In genomic region chr2:201964631-201965206, GRCh38 we compare ENCODE assay signal across 13 cellular contexts.
A peak's percentile ranks its signal among the peaks of the same experiment; 100 is the strongest.
DNase-seq lines count a peak whose midpoint lies in the region; ATAC-seq, FAIRE-seq and TF ChIP-seq lines count a peak whose summit lies in the region.
"Had no signal": no experiment of that assay in that cellular context is flagged by ENCODE, and none has a peak within 500 bp of the region (broad histone marks: within the 10 kb centered on the region; RNA-seq: fewer than 3 reads in every experiment).

No MANE protein-coding gene starts in this region.

- H3K36me3 Mint-ChIP-seq in stimulated activated memory B cell treated with anti-CD40 and anti-IgM and Interleukin-4, amounts not matched to agents 10 μg/mL and 1 μg/mL and 100 μg/mL, for 72 hours, result no peaks in the 10 kb centered on the region
- H3K36me3 Mint-ChIP-seq in nephron progenitor cell (ENCODE audit: low read depth), result no peaks in the 10 kb centered on the region

- TF ChIP-seq CTCF in astrocyte of the spinal cord (IDR thresholded peaks at IDR 0.05; ENCODE audit: low read depth, low read length) (no peak), nephron progenitor cell (IDR thresholded peaks at IDR 0.05) (no peak)

- H3K4me3 ChIP-seq in astrocyte of the spinal cord (ENCODE audit: low read depth, low read length), result no peak overlapping the region
- H3K4me3 ChIP-seq: gastroesophageal sphincter, upper lobe of left lung had no signal

- H3K4me3 Mint-ChIP-seq in stimulated activated memory B cell treated with anti-CD40 and anti-IgM and Interleukin-4, amounts not matched to agents 10 μg/mL and 1 μg/mL and 100 μg/mL, for 72 hours, result no peak overlapping the region
- H3K4me3 Mint-ChIP-seq in nephron progenitor cell, result no peak overlapping the region

- H3K27me3 Mint-ChIP-seq in stimulated activated memory B cell treated with anti-CD40 and anti-IgM and Interleukin-4, amounts not matched to agents 10 μg/mL and 1 μg/mL and 100 μg/mL, for 72 hours, result peaks cover under 1% of the 10 kb centered on the region
- peaks cover 16% of the 10 kb centered on the region for H3K27me3 Mint-ChIP-seq in nephron progenitor cell (ENCODE audit: low read depth, poor library complexity)

- H3K9me3 Mint-ChIP-seq in stimulated activated memory B cell treated with anti-CD40 and anti-IgM and Interleukin-4, amounts not matched to agents 10 μg/mL and 1 μg/mL and 100 μg/mL, for 72 hours, result no peaks in the 10 kb centered on the region
- H3K9me3 Mint-ChIP-seq in nephron progenitor cell, result no peaks in the 10 kb centered on the region

- FAIRE-seq in GM19239 (lab: Jason Lieb, UNC), result no peak
- FAIRE-seq: bronchial epithelial cell had no signal

- H3K4me1 Mint-ChIP-seq in stimulated activated memory B cell treated with anti-CD40 and anti-IgM and Interleukin-4, amounts not matched to agents 10 μg/mL and 1 μg/mL and 100 μg/mL, for 72 hours, result no peaks in the 10 kb centered on the region
- H3K4me1 Mint-ChIP-seq in nephron progenitor cell, result peaks cover 83% of the 10 kb centered on the region

- H3K27ac Mint-ChIP-seq in stimulated activated memory B cell treated with anti-CD40 and anti-IgM and Interleukin-4, amounts not matched to agents 10 μg/mL and 1 μg/mL and 100 μg/mL, for 72 hours, result no peak overlapping the region
- H3K27ac Mint-ChIP-seq in nephron progenitor cell, result no peak overlapping the region

- no peak for ATAC-seq in stimulated activated memory B cell treated with anti-CD40 and anti-IgM and Interleukin-4, amounts not matched to agents 10 μg/mL and 1 μg/mL and 100 μg/mL, for 72 hours
- ATAC-seq: gastroesophageal sphincter had no signal

- in situ Hi-C loops in astrocyte of the spinal cord (cut with HindIII; ENCODE audit: low sequenced_read_pairs), result no loop called here

- peak; percentile 12 for DNase-seq in NCI-H345 (lab: John Stamatoyannopoulos, UW)
- no peak for DNase-seq in NCI-H345 treated with DMSO at 0.1 percent for 48 hours (lab: John Stamatoyannopoulos, UW; ENCODE audit: unreplicated experiment)
- DNase-seq in activated CD4-positive, alpha-beta T cell treated with anti-CD3 and anti-CD28 coated beads for 1 hour, result peak; percentile 10
- peak; percentile 74 for DNase-seq in astrocyte of the spinal cord (ENCODE audit: low read depth, low spot score)
- peak; percentile 3 to 48 for DNase-seq in stimulated activated CD4-positive, alpha-beta T cell treated with anti-CD3 and anti-CD28 coated beads, Interleukin-4, amount 100 ng/mL, for 4 hours
- no peak for DNase-seq in GM19239 (ENCODE audit: insufficient read length, low spot score)
- DNase-seq in nephron progenitor cell, result no peak
- DNase-seq: NCI-H526, T-helper 9 cell, upper lobe of left lung had no signal

Comparison
In these comparisons a context has a peak if more than half of its experiments do, and no peak if none do; other contexts are left out.
1. DNase-seq: peak in NCI-H345 (single experiment), activated CD4-positive, alpha-beta T cell treated with anti-CD3 and anti-CD28 coated beads for 1 hour (single experiment), astrocyte of the spinal cord (single experiment) and stimulated activated CD4-positive, alpha-beta T cell treated with anti-CD3 and anti-CD28 coated beads, Interleukin-4, amount 100 ng/mL, for 4 hours (2 of 2); none in NCI-H345 treated with DMSO at 0.1 percent for 48 hours (single experiment), GM19239 (single experiment) and nephron progenitor cell (single experiment).